Comparison of ENCODE assay signal across 1 cellular context in the genomic region with DNA sequence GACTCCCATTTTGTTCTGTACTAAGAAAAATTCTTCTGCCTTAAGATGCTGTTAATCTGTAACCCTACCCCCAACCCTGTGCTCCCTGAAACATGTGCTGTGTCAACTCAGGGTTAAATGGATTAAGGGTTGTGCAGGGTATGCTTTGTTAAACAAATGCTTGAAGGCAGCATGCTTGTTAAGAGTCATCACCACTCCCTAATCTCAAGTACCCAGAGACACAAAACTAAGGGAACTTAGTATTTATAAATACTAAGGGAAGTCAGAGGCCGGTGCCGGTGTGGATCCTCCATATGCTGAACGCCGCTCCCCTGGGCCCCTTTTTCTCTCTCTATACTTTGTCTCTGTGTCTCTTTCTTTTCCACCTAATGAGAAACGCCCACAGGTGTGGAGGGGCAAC.
TF ChIP-seq lines count a peak whose summit lies in the region.

No MANE protein-coding gene starts in this region.

TF ChIP-seq in K562, 482 proteins besides CTCF, POLR2A, EP300 and RAD21 (continued from another document):
- TF ChIP-seq, protein P1, sequence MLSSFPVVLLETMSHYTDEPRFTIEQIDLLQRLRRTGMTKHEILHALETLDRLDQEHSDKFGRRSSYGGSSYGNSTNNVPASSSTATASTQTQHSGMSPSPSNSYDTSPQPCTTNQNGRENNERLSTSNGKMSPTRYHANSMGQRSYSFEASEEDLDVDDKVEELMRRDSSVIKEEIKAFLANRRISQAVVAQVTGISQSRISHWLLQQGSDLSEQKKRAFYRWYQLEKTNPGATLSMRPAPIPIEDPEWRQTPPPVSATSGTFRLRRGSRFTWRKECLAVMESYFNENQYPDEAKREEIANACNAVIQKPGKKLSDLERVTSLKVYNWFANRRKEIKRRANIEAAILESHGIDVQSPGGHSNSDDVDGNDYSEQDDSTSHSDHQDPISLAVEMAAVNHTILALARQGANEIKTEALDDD (IDR thresholded peaks at IDR 0.05): peak; percentile 74; the same call in 1 of the 2 replicates
